In the genomic region with DNA sequence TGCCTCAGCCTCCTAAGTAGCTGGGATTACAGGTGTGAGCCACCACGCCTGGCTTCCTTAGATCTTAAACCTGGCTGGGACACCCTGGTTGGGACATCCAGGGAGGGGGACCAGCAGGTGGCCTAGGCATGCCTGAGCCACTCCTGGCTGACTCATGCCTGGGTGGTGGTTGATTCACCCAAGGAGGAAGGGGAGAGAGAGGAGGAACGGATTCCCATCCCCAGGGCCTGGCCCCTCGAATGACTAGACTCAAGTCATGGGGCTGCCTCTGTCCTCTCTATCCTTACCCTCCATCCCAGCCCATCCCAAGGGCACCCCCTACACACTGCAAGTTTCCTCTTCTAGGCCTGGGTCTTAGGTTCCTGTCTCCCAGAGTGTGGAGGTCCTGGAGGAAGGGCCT, we compare ENCODE assay signal across 9 cellular contexts. TPM values are rescaled to one million over a fixed set of nuclear protein-coding genes. Genes with fewer than 3 reads are reported as not detected.
DNase-seq lines count a peak whose midpoint lies in the region; ATAC-seq and TF ChIP-seq lines count a peak whose summit lies in the region.
"Had no signal": no experiment of that assay in that cellular context is flagged by ENCODE, and none has a peak within 500 bp of the region (broad histone marks: within the 10 kb centered on the region; RNA-seq: fewer than 3 reads in every experiment).

No MANE protein-coding gene starts in this region.

- H3K4me1 ChIP-seq in BE2C, result peaks cover 78% of the 10 kb centered on the region
- peaks cover 71% of the 10 kb centered on the region for H3K4me1 ChIP-seq in mammary epithelial cell (ENCODE audit: insufficient read depth, low read length)

- no peaks in the 10 kb centered on the region for H3K36me3 Mint-ChIP-seq in neural crest cell (ENCODE audit: low read depth)

- no peaks in the 10 kb centered on the region for H4K20me1 ChIP-seq in mammary epithelial cell (ENCODE audit: insufficient read depth, low read length)

- in situ Hi-C loops in mammary epithelial cell (cut with MboI; ENCODE audit: low sequenced_read_pairs in 2 of 2), result no loop called here

- H3K4me1 Mint-ChIP-seq in neural crest cell, result peaks cover 45% of the 10 kb centered on the region

- H3K27me3 ChIP-seq in BE2C, result no peaks in the 10 kb centered on the region
- H3K27me3 ChIP-seq in mammary epithelial cell (ENCODE audit: insufficient read depth, low read length), result no peaks in the 10 kb centered on the region

- peak overlapping the region; percentile 78 for H3K27ac Mint-ChIP-seq in neural crest cell (ENCODE audit: unreplicated experiment)
- H3K27ac Mint-ChIP-seq: dendritic cell treated with granulocyte-macrophage colony-stimulating factor and Interleukin-4, amounts not matched to agents 40 ng/mL and 50 ng/mL, for 4 days had no signal

- peak; percentile 14 for DNase-seq in BE2C
- peak; percentile 94 for DNase-seq in LoVo (ENCODE audit: low spot score)
- DNase-seq in mammary epithelial cell, result peak; percentile 86
- no peak for DNase-seq in neural crest cell (ENCODE audit: low read depth, low spot score)
- no peak for DNase-seq in AG08396 (ENCODE audit: low spot score)
- no peak for DNase-seq in NCI-H82 (lab: John Stamatoyannopoulos, UW)

- TF ChIP-seq CTCF in BE2C (IDR thresholded peaks at IDR 0.05; ENCODE audit: low read depth, low read length) (no peak), mammary epithelial cell (conservative IDR thresholded peaks at IDR 0.05 in 1 of 2, IDR thresholded peaks at IDR 0.05 in 1 of 2; ENCODE audit: extremely low read depth in 1 of 2, insufficient read depth in 1 of 2, low read depth in 1 of 2, low read length in 2 of 2) (peak in 1 of 2 donors; percentile 29), neural crest cell (conservative IDR thresholded peaks at IDR 0.05) (no peak)

- H3K4me3 Mint-ChIP-seq in neural crest cell, result no peak overlapping the region
- H3K4me3 Mint-ChIP-seq: dendritic cell treated with granulocyte-macrophage colony-stimulating factor and Interleukin-4, amounts not matched to agents 40 ng/mL and 50 ng/mL, for 4 days had no signal

- intact Hi-C loops in mammary epithelial cell (cut with micrococcal nuclease), result loop anchor here (1.0 kb wide), 1 partner anchor 11 kb away; no protein-coding TSS in a partner anchor

- H3K9me3 ChIP-seq in BE2C (no peaks in the 10 kb centered on the region), mammary epithelial cell (replicated peaks; ENCODE audit: insufficient read depth, low read length) (no peaks in the 10 kb centered on the region)

- no peaks in the 10 kb centered on the region for H3K27me3 Mint-ChIP-seq in neural crest cell (ENCODE audit: low read depth)

- peaks cover 73% of the 10 kb centered on the region for H3K79me2 ChIP-seq in mammary epithelial cell (ENCODE audit: insufficient read depth, low read length)

- 20% methylated on average over 2 of the region's 3 CpGs for WGBS in mammary epithelial cell (ENCODE audit: low coverage, missing lambda C conversion rate)

- BruUV-seq in mammary epithelial cell (replicated peaks; lab: Mats Ljungman, UMichigan), result no TSS peak

- no peaks in the 10 kb centered on the region for H3K9me3 Mint-ChIP-seq in neural crest cell
- H3K9me3 Mint-ChIP-seq: dendritic cell treated with granulocyte-macrophage colony-stimulating factor and Interleukin-4, amounts not matched to agents 40 ng/mL and 50 ng/mL, for 4 days had no signal

- no peaks in the 10 kb centered on the region for H3K36me3 ChIP-seq in BE2C
- H3K36me3 ChIP-seq in mammary epithelial cell (ENCODE audit: insufficient read depth, low read length), result no peaks in the 10 kb centered on the region

- H3K4me3 ChIP-seq in BE2C (ENCODE audit: low read depth, low read length) (no peak overlapping the region), mammary epithelial cell (replicated peaks in 1 of 3; ENCODE audit: insufficient read depth in 1 of 3, low read depth in 2 of 3, low read length in 3 of 3) (no peak overlapping the region)

- ATAC-seq in GM18520 (IDR thresholded peaks at IDR 0.05; ENCODE audit: unreplicated experiment), result no peak
- no peak for ATAC-seq in GM21515 (IDR thresholded peaks at IDR 0.05; ENCODE audit: unreplicated experiment)

- no peak overlapping the region for H2AFZ ChIP-seq in mammary epithelial cell (ENCODE audit: low read depth, low read length)

- peak overlapping the region; percentile 30 for H3K4me2 ChIP-seq in mammary epithelial cell (ENCODE audit: insufficient read depth, low read depth, low read length)

- dilution Hi-C loops in mammary epithelial cell (cut with HindIII; ENCODE audit: low sequenced_read_pairs), result no loop called here

- no peak overlapping the region for H3K9ac ChIP-seq in mammary epithelial cell (ENCODE audit: insufficient read depth, low read length)

- H3K27ac ChIP-seq in mammary epithelial cell (ENCODE audit: insufficient read depth, low read depth, low read length), result peak overlapping the region; percentile 64

- CTCF ChIA-PET in mammary epithelial cell (lab: Charles Lee; ENCODE audit: low non-redundant PET), result no interaction called here

RNA-seq across cellular contexts. Expression of gene EEIG1, which starts 12.7 kb away (rescaled TPM):
- polyA plus RNA-seq in BE2C (2012; ENCODE audit: insufficient read depth, insufficient read length, low read depth), result 30.7 TPM
- total RNA-seq in mammary epithelial cell, result 10 to 100 TPM; 23.0 to 29.3 TPM
- 17.1 TPM for polyA plus RNA-seq in mammary epithelial cell
- 11.3 TPM for polyA minus RNA-seq in mammary epithelial cell
- 53.5 and 71.1 TPM in 2 replicates for total RNA-seq in neural crest cell

RNA-seq across cellular contexts. Expression of gene DPM2, which starts 30.4 kb away (rescaled TPM):
- 137 TPM for polyA plus RNA-seq in BE2C (2012; ENCODE audit: insufficient read depth, insufficient read length, low read depth)
- total RNA-seq in mammary epithelial cell (10 to 100 TPM; 10.0 to 48.7 TPM), neural crest cell (52.2 and 59.1 TPM in 2 replicates)
- polyA plus RNA-seq in mammary epithelial cell, result 45.2 TPM
- 74.8 TPM for polyA minus RNA-seq in mammary epithelial cell

RNA-seq across cellular contexts. Expression of gene PIP5KL1, which starts 37.5 kb away (rescaled TPM):
- polyA plus RNA-seq in BE2C (2012; ENCODE audit: insufficient read depth, insufficient read length, low read depth), result 0.74 TPM
- total RNA-seq in mammary epithelial cell (10 to 100 TPM in 1 of 2 donors, 1 to 10 TPM in 1; 6.7 to 11.8 TPM), neural crest cell (2.6 and 3.4 TPM in 2 replicates)
- 4.4 TPM for polyA plus RNA-seq in mammary epithelial cell
- 0.41 TPM for polyA minus RNA-seq in mammary epithelial cell

RNA-seq across cellular contexts. Expression of gene ST6GALNAC4, which starts 51.2 kb away (rescaled TPM):
- polyA plus RNA-seq in BE2C (2012; ENCODE audit: insufficient read depth, insufficient read length, low read depth), result 39.4 TPM
- total RNA-seq in mammary epithelial cell (10 to 100 TPM; 14.3 to 19.6 TPM), neural crest cell (12.6 and 14.5 TPM in 2 replicates)
- polyA plus RNA-seq in mammary epithelial cell, result 21.9 TPM
- 50.2 TPM for polyA minus RNA-seq in mammary epithelial cell

Comparison
In these comparisons a context has a peak if more than half of its experiments do, and no peak if none do; other contexts are left out.
1. DNase-seq: peak in BE2C (single experiment), LoVo (single experiment) and mammary epithelial cell (single experiment); none in neural crest cell (single experiment), AG08396 (single experiment) and NCI-H82 (single experiment).